ENCODE assay signal across 8 cellular contexts in the genomic region with DNA sequence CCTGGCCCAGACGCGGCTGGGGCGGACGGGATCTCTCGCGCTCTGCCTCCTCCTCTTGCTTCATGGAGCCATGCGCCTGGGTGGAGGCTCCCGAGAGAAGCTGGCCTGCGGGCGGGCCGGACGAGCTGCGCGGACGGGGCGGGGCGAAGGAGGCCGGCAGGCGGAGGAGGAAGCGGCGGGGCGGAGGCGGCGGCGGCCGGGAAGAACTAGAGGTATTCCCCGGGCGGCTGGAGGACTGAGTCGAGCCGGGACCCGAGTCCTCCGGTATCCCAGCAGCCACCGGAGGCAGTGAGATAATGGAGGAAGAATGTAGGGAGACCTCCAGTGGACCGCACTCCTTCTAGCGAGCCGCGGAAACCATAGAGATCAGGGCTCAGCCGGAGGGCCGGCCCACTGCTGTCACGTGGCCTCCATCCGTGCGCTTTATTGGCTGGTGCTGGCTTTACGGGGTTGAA. TPM values are rescaled to one million over a fixed set of nuclear protein-coding genes. Genes with fewer than 3 reads are reported as not detected.
DNase-seq lines count a peak whose midpoint lies in the region; ATAC-seq and TF ChIP-seq lines count a peak whose summit lies in the region.
"Not testable (repeated sequence)": the region's sequence is repeated elsewhere in the genome, so short reads cannot be mapped to it uniquely, and the experiment has no call there.

No MANE protein-coding gene starts in this region.

- not testable (repeated sequence) for DNase-seq in AG04449 (ENCODE audit: low read depth, low spot score)
- DNase-seq in NCI-H2171 treated with DMSO at 0.1 percent for 48 hours (lab: John Stamatoyannopoulos, UW) (peak; percentile 77), mammary epithelial cell (peak; percentile 83), iPS-NIHi11 (ENCODE audit: low spot score) (peak; percentile 12)

- peak; percentile 94 for ATAC-seq in GM18907 (IDR thresholded peaks at IDR 0.05; ENCODE audit: unreplicated experiment)
- ATAC-seq in HG03135 (IDR thresholded peaks at IDR 0.05; ENCODE audit: unreplicated experiment): peak; percentile 88

- not testable (repeated sequence) for H3K36me3 ChIP-seq in mammary epithelial cell (ENCODE audit: insufficient read depth, low read length); skeletal muscle tissue (ENCODE audit: control insufficient read depth in 3 of 3, insufficient read depth in 3 of 3, low read length in 3 of 3)

- not testable (repeated sequence) for TF ChIP-seq CTCF in AG04449 (IDR thresholded peaks at IDR 0.05; ENCODE audit: insufficient read depth, low read length, missing control alignments); WI38 (IDR thresholded peaks at IDR 0.05; ENCODE audit: low read depth, low read length); mammary epithelial cell (conservative IDR thresholded peaks at IDR 0.05 in 1 of 2, IDR thresholded peaks at IDR 0.05 in 1 of 2; ENCODE audit: extremely low read depth in 1 of 2, insufficient read depth in 1 of 2, low read depth in 1 of 2, low read length in 2 of 2)

- peak overlapping the region; percentile 48 for H2AFZ ChIP-seq in mammary epithelial cell (ENCODE audit: low read depth, low read length)

- peak overlapping the region; percentile 55 for H3K4me3 ChIP-seq in AG04449 (ENCODE audit: low read depth, low read length)
- H3K4me3 ChIP-seq in WI38 (ENCODE audit: low read depth, low read length): peak overlapping the region; percentile 58
- peak overlapping the region; percentile 33 to 63 (median 51) for H3K4me3 ChIP-seq in mammary epithelial cell (replicated peaks in 1 of 3; ENCODE audit: insufficient read depth in 1 of 3, low read depth in 2 of 3, low read length in 3 of 3)
- H3K4me3 ChIP-seq in skeletal muscle tissue (ENCODE audit: low read length in 3 of 3): peak overlapping the region in 2 of 3 donors; percentile 57 to 63

- H4K20me1 ChIP-seq in mammary epithelial cell (ENCODE audit: insufficient read depth, low read length): not testable (repeated sequence)

- dilution Hi-C loops in mammary epithelial cell (cut with HindIII; ENCODE audit: low sequenced_read_pairs): not testable (repeated sequence)

- intact Hi-C loops in mammary epithelial cell (cut with micrococcal nuclease): not testable (repeated sequence)

- H3K27me3 ChIP-seq in mammary epithelial cell (ENCODE audit: insufficient read depth, low read length); skeletal muscle tissue (ENCODE audit: control insufficient read depth in 3 of 3, insufficient read depth in 3 of 3, low read length in 3 of 3): not testable (repeated sequence)

- H3K9ac ChIP-seq in mammary epithelial cell (ENCODE audit: insufficient read depth, low read length) (peak overlapping the region; percentile 40), skeletal muscle tissue (ENCODE audit: low read depth in 1 of 3, low read length in 3 of 3) (peak overlapping the region in 2 of 3 donors; percentile 53 to 78)

- H3K27ac ChIP-seq in mammary epithelial cell (ENCODE audit: insufficient read depth, low read depth, low read length): peak overlapping the region; percentile 44
- H3K27ac ChIP-seq in skeletal muscle tissue (ENCODE audit: low read depth, low read length): peak overlapping the region; percentile 75

- H3K4me2 ChIP-seq in mammary epithelial cell (ENCODE audit: insufficient read depth, low read depth, low read length): not testable (repeated sequence)

- WGBS in mammary epithelial cell (ENCODE audit: low coverage, missing lambda C conversion rate): no CpG with 5 or more reads among the region's 43 CpGs

- H3K79me2 ChIP-seq in mammary epithelial cell (ENCODE audit: insufficient read depth, low read length): peaks cover 34% of the 10 kb centered on the region

- not testable (repeated sequence) for H3K9me3 ChIP-seq in mammary epithelial cell (replicated peaks; ENCODE audit: insufficient read depth, low read length); skeletal muscle tissue (ENCODE audit: control insufficient read depth in 3 of 3, low read length in 3 of 3)

- POLR2A ChIA-PET in AG04449 (lab: Yijun Ruan, JAX): not testable (repeated sequence)

- BruUV-seq in mammary epithelial cell (replicated peaks; lab: Mats Ljungman, UMichigan): not testable (repeated sequence)

- in situ Hi-C loops in mammary epithelial cell (cut with MboI; ENCODE audit: low sequenced_read_pairs in 2 of 2): not testable (repeated sequence)

- H3K4me1 ChIP-seq in mammary epithelial cell (ENCODE audit: insufficient read depth, low read length); skeletal muscle tissue (ENCODE audit: control insufficient read depth in 3 of 3, insufficient read depth in 3 of 3, low read length in 3 of 3): not testable (repeated sequence)

- CTCF ChIA-PET in AG04449 (lab: Yijun Ruan, JAX); mammary epithelial cell (lab: Charles Lee; ENCODE audit: low non-redundant PET): not testable (repeated sequence)

RNA-seq across cellular contexts. Expression of a gene that starts 15.3 kb away (rescaled TPM):
- 1 to 10 TPM; 2.3 to 2.8 TPM for total RNA-seq in mammary epithelial cell
- 1.7 TPM for polyA plus RNA-seq in mammary epithelial cell
- not detected for polyA minus RNA-seq in mammary epithelial cell
- 2.6 TPM for total RNA-seq in skeletal muscle tissue
